In genomic region chr5:35198681-35199080, GRCh38 we compare ENCODE assay signal across 12 cellular contexts. TPM values are rescaled to one million over a fixed set of nuclear protein-coding genes. Genes with fewer than 3 reads are reported as not detected.
DNase-seq lines count a peak whose midpoint lies in the region; ATAC-seq, FAIRE-seq and TF ChIP-seq lines count a peak whose summit lies in the region.
"Had no signal": no experiment of that assay in that cellular context is flagged by ENCODE, and none has a peak within 500 bp of the region (broad histone marks: within the 10 kb centered on the region; RNA-seq: fewer than 3 reads in every experiment).

No MANE protein-coding gene starts in this region.

- H2BK20ac ChIP-seq in H1 (ENCODE audit: low read length) = no peak overlapping the region

- H3K23me2 ChIP-seq in H1 (ENCODE audit: low read depth, low read length) = no peaks in the 10 kb centered on the region

- TF ChIP-seq RAD21 in SK-N-SH (IDR thresholded peaks at IDR 0.05; ENCODE audit: low read length) (no peak), H1 (IDR thresholded peaks at IDR 0.05 in 1 of 2, conservative IDR thresholded peaks at IDR 0.05 in 1 of 2; ENCODE audit: low read depth in 2 of 2, low read length in 2 of 2) (no peak)

- no peak overlapping the region for H2BK15ac ChIP-seq in H1 (ENCODE audit: low read length)

- DNase-seq in SK-N-SH = no peak
- no peak for DNase-seq in H1 (ENCODE audit: low read depth in 1 of 2, low spot score in 2 of 2)
- DNase-seq in mesothelial cell of epicardium (ENCODE audit: low spot score in 2 of 2, unreplicated experiment in 2 of 2) = no peak
- no peak for DNase-seq in type B pancreatic cell (ENCODE audit: extremely low spot score, unreplicated experiment)
- DNase-seq in hypothalamus (lab: John Stamatoyannopoulos, UW) = no peak
- DNase-seq in aorta = no peak
- DNase-seq: activated CD4-positive, CD25-positive, alpha-beta regulatory T cell treated with anti-CD3 and anti-CD28 coated beads, Interleukin-2, amount 50 U/mL, for 72 hours; esophagus squamous epithelium; OCI-M1 had no signal

- H3K79me1 ChIP-seq in H1 (ENCODE audit: low read depth, low read length) = no peaks in the 10 kb centered on the region

- peak overlapping the region; percentile 48; the same call in 1 of the 2 replicates for H3K4me2 ChIP-seq in SK-N-SH
- no peak overlapping the region for H3K4me2 ChIP-seq in H1 (ENCODE audit: insufficient read depth in 1 of 2, low read depth in 2 of 2, low read length in 2 of 2)

- no peak for FAIRE-seq in H1 (lab: Jason Lieb, UNC)

- H3K79me2 ChIP-seq in SK-N-SH (ENCODE audit: insufficient read depth) (no peaks in the 10 kb centered on the region), H1 (ENCODE audit: control insufficient read depth in 1 of 2, insufficient read depth in 2 of 2, low read length in 2 of 2) (no peaks in the 10 kb centered on the region)

- no peak overlapping the region for H2AK5ac ChIP-seq in H1 (ENCODE audit: low read depth, low read length)

- H3K27me3 Mint-ChIP-seq in mesothelial cell of epicardium (ENCODE audit: low read depth) (no peaks in the 10 kb centered on the region), type B pancreatic cell (no peaks in the 10 kb centered on the region)

- no peak overlapping the region for H3K18ac ChIP-seq in H1 (ENCODE audit: extremely low read depth, low read length)

- H3K56ac ChIP-seq in H1 (replicated peaks; ENCODE audit: insufficient read length, low read depth, low read length) = no peak overlapping the region

- intact Hi-C loops in aorta (cut with DNase I) = no loop called here

- 38% methylated on average over 4 of the region's 4 CpGs for WGBS in SK-N-SH (ENCODE audit: low lambda C conversion rate)
- 78% methylated on average over 4 of the region's 4 CpGs; no CpG with 5 or more reads in 1 of the 2 experiments for WGBS in H1 (ENCODE audit: extremely low coverage in 1 of 2, insufficient coverage in 1 of 2, insufficient read length in 1 of 2, insufficient replicate concordance in 2 of 2, low coverage in 1 of 2, low lambda C conversion rate in 2 of 2, missing lambda C conversion rate in 1 of 2), 2 experiments
- 33 to 38% methylated on average over 4 of the region's 4 CpGs for WGBS in aorta, 2 donors

- H4K5ac ChIP-seq in H1 (ENCODE audit: insufficient read length, low read depth, low read length) = no peak overlapping the region

- H3K4me3 Mint-ChIP-seq in mesothelial cell of epicardium (no peak overlapping the region), type B pancreatic cell (peak overlapping the region; percentile 20)

- H3K14ac ChIP-seq in H1 (ENCODE audit: insufficient read length) = no peak overlapping the region

- POLR2A ChIA-PET in SK-N-SH (lab: Yijun Ruan, JAX) = no interaction called here
- POLR2A ChIA-PET in H1 (lab: Charles Lee; ENCODE audit: partially characterized antibody) = no interaction called here

- H3K4ac ChIP-seq in H1 (replicated peaks; ENCODE audit: insufficient read length, low read depth, low read length) = no peak overlapping the region

- H2BK12ac ChIP-seq in H1 (ENCODE audit: low read depth, low read length) = no peak overlapping the region

- H3K9me2 ChIP-seq in SK-N-SH = no peaks in the 10 kb centered on the region

- no peak overlapping the region for H4K91ac ChIP-seq in H1 (replicated peaks; ENCODE audit: insufficient read length, low read length)

- H3F3A ChIP-seq in SK-N-SH (replicated peaks; ENCODE audit: insufficient read depth) = no peaks in the 10 kb centered on the region

- TF ChIP-seq CTCF in SK-N-SH (IDR thresholded peaks at IDR 0.05) (no peak), H1 (IDR thresholded peaks at IDR 0.05; ENCODE audit: control extremely low read depth in 1 of 3, insufficient read depth in 1 of 3, low read depth in 1 of 3, low read length in 3 of 3) (no peak), mesothelial cell of epicardium (IDR thresholded peaks at IDR 0.05; ENCODE audit: unreplicated experiment) (no peak), type B pancreatic cell (conservative IDR thresholded peaks at IDR 0.05) (no peak)

- TF ChIP-seq EP300 in SK-N-SH (IDR thresholded peaks at IDR 0.05; ENCODE audit: borderline replicate concordance in 1 of 2, low read depth in 1 of 2, low read length in 1 of 2) = no peak
- no peak for TF ChIP-seq EP300 in H1 (IDR thresholded peaks at IDR 0.05; ENCODE audit: borderline replicate concordance in 1 of 2, low read depth in 2 of 2, low read length in 2 of 2)

- H3K27ac ChIP-seq in SK-N-SH (ENCODE audit: low read depth in 2 of 2, low read length in 1 of 2) (no peak overlapping the region), H1 (ENCODE audit: low read depth, low read length) (no peak overlapping the region), aorta (ENCODE audit: low read depth in 1 of 2, low read length in 2 of 2) (no peak overlapping the region)
- H3K27ac ChIP-seq: esophagus squamous epithelium had no signal

- no peak overlapping the region for H3K23ac ChIP-seq in H1 (ENCODE audit: insufficient read length)

- H3K9ac ChIP-seq in SK-N-SH (no peak overlapping the region), H1 (replicated peaks in 1 of 4; ENCODE audit: extremely low read depth in 1 of 4, low read depth in 3 of 4, low read length in 3 of 4) (no peak overlapping the region)

- no peak overlapping the region for H2BK120ac ChIP-seq in H1 (replicated peaks; ENCODE audit: low read depth, low read length)

- no peaks in the 10 kb centered on the region for H3K36me3 ChIP-seq in SK-N-SH (replicated peaks in 1 of 2; ENCODE audit: control insufficient read depth in 1 of 2, insufficient read depth in 2 of 2, low read length in 1 of 2)
- H3K36me3 ChIP-seq in H1 (ENCODE audit: control insufficient read depth in 2 of 4, insufficient read depth in 4 of 4, low read length in 3 of 4) = no peaks in the 10 kb centered on the region
- no peaks in the 10 kb centered on the region for H3K36me3 ChIP-seq in aorta (ENCODE audit: control insufficient read depth in 1 of 2, insufficient read depth in 2 of 2, low read length in 1 of 2)
- H3K36me3 ChIP-seq: esophagus squamous epithelium had no signal

- TF ChIP-seq POLR2A in H1 (IDR thresholded peaks at IDR 0.05; ENCODE audit: control extremely low read depth in 1 of 2, low read depth in 2 of 2, low read length in 2 of 2) = no peak

- no peak overlapping the region for H3K4me3 ChIP-seq in SK-N-SH (ENCODE audit: low read depth in 2 of 2, low read length in 1 of 2)
- no peak overlapping the region for H3K4me3 ChIP-seq in H1 (ENCODE audit: extremely low read depth in 1 of 4, insufficient read depth in 2 of 4, low read depth in 3 of 4, low read length in 4 of 4)
- no peak overlapping the region for H3K4me3 ChIP-seq in aorta (ENCODE audit: low read length in 2 of 2)
- H3K4me3 ChIP-seq: esophagus squamous epithelium had no signal

- no peaks in the 10 kb centered on the region for H3K9me3 ChIP-seq in SK-N-SH
- no peaks in the 10 kb centered on the region for H3K9me3 ChIP-seq in H1 (ENCODE audit: insufficient read depth in 2 of 2, low read depth in 1 of 2, low read length in 1 of 2)
- H3K9me3 ChIP-seq in aorta (ENCODE audit: control insufficient read depth, low read length) = peaks cover 2% of the 10 kb centered on the region
- H3K9me3 ChIP-seq: esophagus squamous epithelium had no signal

- H3K4me1 ChIP-seq in SK-N-SH (ENCODE audit: control insufficient read depth in 1 of 2, insufficient read depth in 2 of 2, low read depth in 1 of 2, low read length in 1 of 2) (peaks cover 0 to 10% of the 10 kb centered on the region in 2 experiments; a peak in 1 of 4 replicates), H1 (replicated peaks in 1 of 4; ENCODE audit: control insufficient read depth in 3 of 4, insufficient read depth in 4 of 4, low read length in 3 of 4) (no peaks in the 10 kb centered on the region), aorta (ENCODE audit: control insufficient read depth in 1 of 2, insufficient read depth in 2 of 2, low read length in 2 of 2) (peaks cover 0 to 1% of the 10 kb centered on the region in 2 donors)

- H3K36me3 Mint-ChIP-seq in mesothelial cell of epicardium = no peaks in the 10 kb centered on the region
- no peaks in the 10 kb centered on the region for H3K36me3 Mint-ChIP-seq in type B pancreatic cell
- H3K36me3 Mint-ChIP-seq: activated naive CD4-positive, alpha-beta T cell treated with anti-CD3 and anti-CD28 coated beads, Interleukin-2, amount 50 U/mL, for 72 hours had no signal

- H3K4me1 Mint-ChIP-seq in mesothelial cell of epicardium (peaks cover 49% of the 10 kb centered on the region), type B pancreatic cell (ENCODE audit: unreplicated experiment) (peaks cover 43% of the 10 kb centered on the region)

- peaks cover 24% of the 10 kb centered on the region for H3K27me3 ChIP-seq in SK-N-SH (ENCODE audit: insufficient read depth)
- no peaks in the 10 kb centered on the region for H3K27me3 ChIP-seq in H1 (replicated peaks in 1 of 4; ENCODE audit: control insufficient read depth in 3 of 4, extremely low read depth in 1 of 4, insufficient read depth in 3 of 4, low read length in 3 of 4)
- no peaks in the 10 kb centered on the region for H3K27me3 ChIP-seq in aorta (ENCODE audit: control insufficient read depth in 1 of 2, insufficient read depth in 2 of 2, low read length in 1 of 2)
- H3K27me3 ChIP-seq: esophagus squamous epithelium had no signal

- H3K9me3 Mint-ChIP-seq in mesothelial cell of epicardium (peaks cover 4% of the 10 kb centered on the region), type B pancreatic cell (no peaks in the 10 kb centered on the region)
- H3K9me3 Mint-ChIP-seq: activated naive CD4-positive, alpha-beta T cell treated with anti-CD3 and anti-CD28 coated beads, Interleukin-2, amount 50 U/mL, for 72 hours had no signal

- ATAC-seq in SK-N-SH treated with all-trans-retinoic acid at 6 μM for 48 hours (no peak; the same call in 2 of the 3 replicates), aorta (ENCODE audit: low FRiP score) (no peak), GM19324 (IDR thresholded peaks at IDR 0.05; ENCODE audit: low FRiP score, unreplicated experiment) (no peak)
- ATAC-seq: activated naive CD4-positive, alpha-beta T cell treated with anti-CD3 and anti-CD28 coated beads, Interleukin-2, amount 50 U/mL, for 72 hours had no signal

- CTCF ChIA-PET in SK-N-SH (lab: Yijun Ruan, JAX) (interaction anchor here (1.0 to 1.3 kb wide), 4 partner anchors 10 to 249 kb away, joined by 3 read pairs; no protein-coding TSS in a partner anchor), H1 (lab: Charles Lee; ENCODE audit: partially characterized antibody) (interaction anchor here (0.7 to 2.8 kb wide), 14 partner anchors 10 to 401 kb away, joined by 3 to 12 read pairs (median 3); no protein-coding TSS in a partner anchor)

- H2BK5ac ChIP-seq in H1 (ENCODE audit: low read depth, low read length) = no peak overlapping the region

- H4K20me1 ChIP-seq in SK-N-SH (ENCODE audit: insufficient read depth) = no peaks in the 10 kb centered on the region
- H4K20me1 ChIP-seq in H1 (replicated peaks in 1 of 2; ENCODE audit: control insufficient read depth in 1 of 2, insufficient read depth in 2 of 2, low read length in 2 of 2) = no peaks in the 10 kb centered on the region

- H2AFZ ChIP-seq in SK-N-SH (ENCODE audit: low read depth) (no peak overlapping the region), H1 (ENCODE audit: low read length) (peak overlapping the region; percentile 48; the same call in 1 of the 2 replicates)

- H4K8ac ChIP-seq in H1 (ENCODE audit: extremely low read depth, insufficient read depth, low read length) = no peak overlapping the region

- H3K27ac Mint-ChIP-seq in mesothelial cell of epicardium (peak overlapping the region; percentile 68), type B pancreatic cell (peak overlapping the region; percentile 5)
- H3K27ac Mint-ChIP-seq: activated naive CD4-positive, alpha-beta T cell treated with anti-CD3 and anti-CD28 coated beads, Interleukin-2, amount 50 U/mL, for 72 hours had no signal

RNA-seq across cellular contexts. Expression of gene PRLR, which starts 31.6 kb away (rescaled TPM):
- polyA plus RNA-seq in SK-N-SH (2012; rRNA removed) = 0.13 and 0.34 TPM in 2 replicates
- polyA plus RNA-seq in SK-N-SH (2012; cell fraction: cytosol; rRNA removed) = 0.06 and 0.17 TPM in 2 replicates
- 0.01 and 0.15 TPM in 2 replicates for polyA plus RNA-seq in SK-N-SH (2012; cell fraction: nucleus; rRNA removed)
- total RNA-seq in H1 (2021; fragmentation: NEBNext Ultra II Directional; extraction: Animal tissue kit (Norgen Biotek cat#: 25700)) = 2.5 and 2.7 TPM in 2 replicates
- polyA plus RNA-seq in H1 (2011; rRNA removed) = 0.41 and 0.53 TPM in 2 replicates
- 0.49 TPM for polyA plus RNA-seq in H1 (2011; cell fraction: cytosol; rRNA removed)
- 1.4 TPM for polyA plus RNA-seq in H1 (2011; cell fraction: nucleus; rRNA removed)
- 0.72 to 1.2 TPM (median 1.1 TPM) in 4 replicates for polyA plus RNA-seq in H1 (2012, experiment 1 of 2)
- polyA plus RNA-seq in H1 (2012, experiment 2 of 2) = 0.01 TPM
- polyA plus RNA-seq in H1 (2013, experiment 1 of 2) = 0.71 TPM
- polyA plus RNA-seq in H1 (2013, experiment 2 of 2) = 0.83 TPM
- polyA minus RNA-seq in H1 (2011; rRNA and poly(A)+ RNA removed) = 3.9 and 10.0 TPM in 2 replicates
- polyA minus RNA-seq in H1 (2011; cell fraction: cytosol; rRNA and poly(A)+ RNA removed) = 1.1 TPM
- polyA minus RNA-seq in H1 (2011; cell fraction: nucleus; rRNA and poly(A)+ RNA removed) = 5.8 TPM
- 1.2 to 2.1 TPM (median 1.7 TPM) in 3 replicates for total RNA-seq in mesothelial cell of epicardium
- 6.7 and 10.0 TPM in 2 replicates for total RNA-seq in type B pancreatic cell (ENCODE audit: low replicate concordance)
- total RNA-seq in aorta = 1 to 10 TPM; 1.1 to 3.2 TPM
- polyA plus RNA-seq in aorta = under 1 TPM; 0.08 to 0.25 TPM
